In genomic region chr19:45061965-45062364, GRCh38 we compare ENCODE assay signal across 2 cellular contexts.
TF ChIP-seq lines count a peak whose summit lies in the region.

No MANE protein-coding gene starts in this region.

TF ChIP-seq in SK-N-SH, 30 proteins besides CTCF, POLR2A, EP300 and RAD21 (continued from another document):
- TF ChIP-seq USF1 (IDR thresholded peaks at IDR 0.05; ENCODE audit: borderline replicate concordance, low read depth) (no peak), MEF2A (IDR thresholded peaks at IDR 0.05; ENCODE audit: borderline replicate concordance, low read depth) (no peak), REST (IDR thresholded peaks at IDR 0.05; ENCODE audit: low read depth, low read length) (no peak), JUND (IDR thresholded peaks at IDR 0.05) (no peak), SMC3 (IDR thresholded peaks at IDR 0.05; ENCODE audit: low read depth, low read length) (no peak), RCOR1 (IDR thresholded peaks at IDR 0.05; ENCODE audit: low read length) (no peak), ZBTB33 (IDR thresholded peaks at IDR 0.05; ENCODE audit: borderline replicate concordance, low read depth) (no peak), RFX5 (IDR thresholded peaks at IDR 0.05; ENCODE audit: low read length) (no peak)

TF ChIP-seq in SK-N-SH treated with all-trans-retinoic acid at 6 μM for 48 hours, 23 proteins besides CTCF, POLR2A, EP300 and RAD21 (continued from another document):
- TF ChIP-seq TSHZ2 (CRISPR knock-in tag; IDR thresholded peaks at IDR 0.05) = no peak
- no peak for TF ChIP-seq ZNF565 (CRISPR knock-in tag; conservative IDR thresholded peaks at IDR 0.05; ENCODE audit: low read depth)
- no peak for TF ChIP-seq BACH2 (CRISPR knock-in tag; IDR thresholded peaks at IDR 0.05; ENCODE audit: borderline replicate concordance)
- TF ChIP-seq GLIS3 (CRISPR knock-in tag; IDR thresholded peaks at IDR 0.05) = no peak
- TF ChIP-seq PPARA (CRISPR knock-in tag; IDR thresholded peaks at IDR 0.05; ENCODE audit: borderline replicate concordance) = no peak
- no peak for TF ChIP-seq ARNTL (CRISPR knock-in tag; IDR thresholded peaks at IDR 0.05; ENCODE audit: borderline replicate concordance, low read depth)
- no peak for TF ChIP-seq TOX (CRISPR knock-in tag; IDR thresholded peaks at IDR 0.05; ENCODE audit: borderline replicate concordance)
- no peak for TF ChIP-seq CREB5 (CRISPR knock-in tag; IDR thresholded peaks at IDR 0.05; ENCODE audit: low read depth)
- no peak for TF ChIP-seq ZC3H10 (CRISPR knock-in tag; IDR thresholded peaks at IDR 0.05)
- no peak for TF ChIP-seq POU6F1 (CRISPR knock-in tag; IDR thresholded peaks at IDR 0.05; ENCODE audit: borderline replicate concordance, low read depth)
- TF ChIP-seq ZFP3 (CRISPR knock-in tag; IDR thresholded peaks at IDR 0.05) = no peak
- TF ChIP-seq CSRNP3 (CRISPR knock-in tag; IDR thresholded peaks at IDR 0.05) = no peak
- no peak for TF ChIP-seq ISL1 (CRISPR knock-in tag; IDR thresholded peaks at IDR 0.05)
